ENCODE assay signal across 30 cellular contexts in genomic region chr9:111455638-111456037, GRCh38.
"Had no signal": no experiment of that assay in that cellular context is flagged by ENCODE, and none has a peak within 500 bp of the region (broad histone marks: within the 10 kb centered on the region; RNA-seq: fewer than 3 reads in every experiment).

No MANE protein-coding gene starts in this region.

- H3K36me3 Mint-ChIP-seq: immature natural killer cell, naive B cell, natural killer cell had no signal

- ATAC-seq: natural killer cell; right lobe of liver; stimulated activated memory B cell treated with anti-CD40 and anti-IgM and Interleukin-4, amounts not matched to agents 10 μg/mL and 1 μg/mL and 100 μg/mL, for 72 hours; stimulated activated naive CD8-positive, alpha-beta T cell treated with anti-CD3 and anti-CD28 coated beads, Interleukin-15, amount 100 ng/mL, for 72 hours had no signal

- H3K4me1 Mint-ChIP-seq: neural progenitor cell had no signal

- H3K27ac Mint-ChIP-seq: mesothelial cell of epicardium; naive B cell; nephron progenitor cell; neural progenitor cell; stimulated activated memory B cell treated with anti-CD40 and anti-IgM and Interleukin-4, amounts not matched to agents 10 μg/mL and 1 μg/mL and 100 μg/mL, for 72 hours; stimulated activated naive CD8-positive, alpha-beta T cell treated with anti-CD3 and anti-CD28 coated beads, Interleukin-15, amount 100 ng/mL, for 72 hours had no signal

- H3K36me3 ChIP-seq: neural progenitor cell, right atrium auricular region, tibial nerve, upper lobe of left lung, vagina had no signal

- H3K9me3 Mint-ChIP-seq: immature natural killer cell; mesothelial cell of epicardium; naive B cell; natural killer cell; stimulated activated memory B cell treated with anti-CD40 and anti-IgM and Interleukin-4, amounts not matched to agents 10 μg/mL and 1 μg/mL and 100 μg/mL, for 72 hours; stimulated activated naive CD8-positive, alpha-beta T cell treated with anti-CD3 and anti-CD28 coated beads, Interleukin-15, amount 100 ng/mL, for 72 hours had no signal

- H3K4me3 ChIP-seq: left lung, lung, neural progenitor cell, right atrium auricular region, right lobe of liver, smooth muscle cell, tibial nerve, upper lobe of left lung, vagina had no signal

- H3K27me3 ChIP-seq: left lung, neural progenitor cell, neutrophil, right atrium auricular region, right lobe of liver, tibial nerve, upper lobe of left lung, vagina had no signal

- H3K27ac ChIP-seq: left lung, neural progenitor cell, neutrophil, right lobe of liver, tibial nerve, upper lobe of left lung, vagina had no signal

- DNase-seq: hypothalamus; immature natural killer cell; kidney; left colon; left lung; mesendoderm; naive B cell; natural killer cell; nephron progenitor cell; occipital lobe; posterior cingulate gyrus; right lobe of liver; stimulated activated CD4-positive, alpha-beta T cell treated with anti-CD3 and anti-CD28 coated beads, Interleukin-1b, Interleukin-23, amount 100 ng/mL, for 48 hours; stimulated activated CD4-positive, alpha-beta T cell treated with anti-CD3 and anti-CD28 coated beads, Interleukin-2, amount 100 ng/mL, for 48 hours; stimulated activated CD4-positive, alpha-beta T cell treated with anti-CD3 and anti-CD28 coated beads, Interleukin-4, amount 100 ng/mL, for 4 hours; stimulated activated CD8-positive, alpha-beta memory T cell treated with anti-CD3 and anti-CD28 coated beads, Interleukin-4, amount 100 ng/mL, for 48 hours; stimulated activated naive CD4-positive, alpha-beta T cell treated with Interleukin-2 at 50 U/mL for 16 hours; stimulated activated naive CD8-positive, alpha-beta T cell treated with anti-CD3 and anti-CD28 coated beads, Interleukin-15, amount 100 ng/mL, for 72 hours; substantia nigra; upper lobe of left lung had no signal

- H3K4me3 Mint-ChIP-seq: immature natural killer cell; mesothelial cell of epicardium; naive B cell; natural killer cell; nephron progenitor cell; neural progenitor cell; stimulated activated memory B cell treated with anti-CD40 and anti-IgM and Interleukin-4, amounts not matched to agents 10 μg/mL and 1 μg/mL and 100 μg/mL, for 72 hours; stimulated activated naive CD8-positive, alpha-beta T cell treated with anti-CD3 and anti-CD28 coated beads, Interleukin-15, amount 100 ng/mL, for 72 hours had no signal

- H3K4me1 ChIP-seq: neural progenitor cell had no signal

- H3K27me3 Mint-ChIP-seq: naive B cell; stimulated activated memory B cell treated with anti-CD40 and anti-IgM and Interleukin-4, amounts not matched to agents 10 μg/mL and 1 μg/mL and 100 μg/mL, for 72 hours; stimulated activated naive CD8-positive, alpha-beta T cell treated with anti-CD3 and anti-CD28 coated beads, Interleukin-15, amount 100 ng/mL, for 72 hours had no signal

- H3K9me3 ChIP-seq: left lung, neutrophil, right atrium auricular region, right lobe of liver, tibial nerve, upper lobe of left lung, vagina had no signal

- FAIRE-seq: islet of Langerhans, kidney had no signal
